8 cellular contexts compared by ENCODE assay signal in genomic region chr2:234495801-234496441, GRCh38. TPM values are rescaled to one million over a fixed set of nuclear protein-coding genes. Genes with fewer than 3 reads are reported as not detected.
DNase-seq lines count a peak whose midpoint lies in the region; FAIRE-seq and TF ChIP-seq lines count a peak whose summit lies in the region.

No MANE protein-coding gene starts in this region.

- H3K27me3 Mint-ChIP-seq in T-helper 1 cell treated with Interleukin-12 subunit alpha and Interleukin-12 subunit beta and Interleukin-4 antibody, amounts not matched to agents 30 μg/mL and 1 μg/mL, for 36 hours (ENCODE audit: low read depth): peaks cover 8% of the 10 kb centered on the region

- no peak for FAIRE-seq in H54 (lab: Jason Lieb, UNC)

- DNase-seq in CD1c-positive myeloid dendritic cell (ENCODE audit: extremely low spot score): peak; percentile 79
- DNase-seq in H7: peak; percentile 54
- no peak for DNase-seq in effector memory CD4-positive, alpha-beta T cell
- no peak for DNase-seq in NCI-H1048 (lab: John Stamatoyannopoulos, UW)
- DNase-seq in H54 (ENCODE audit: insufficient read length, low spot score): no peak
- no peak for DNase-seq in inferior parietal cortex (ENCODE audit: extremely low spot score)

- peaks cover 41% of the 10 kb centered on the region for H3K4me1 Mint-ChIP-seq in T-helper 1 cell treated with Interleukin-12 subunit alpha and Interleukin-12 subunit beta and Interleukin-4 antibody, amounts not matched to agents 30 μg/mL and 1 μg/mL, for 36 hours (ENCODE audit: low read depth)

- no peaks in the 10 kb centered on the region for H3K9me3 Mint-ChIP-seq in T-helper 1 cell treated with Interleukin-12 subunit alpha and Interleukin-12 subunit beta and Interleukin-4 antibody, amounts not matched to agents 30 μg/mL and 1 μg/mL, for 36 hours

- H3K27ac ChIP-seq in effector memory CD4-positive, alpha-beta T cell (ENCODE audit: insufficient read depth, low read length, poor library complexity, severe bottlenecking): peak overlapping the region; percentile 98
- peak overlapping the region; percentile 52 for H3K27ac ChIP-seq in muscle layer of duodenum (ENCODE audit: low read length)

- peak overlapping the region; percentile 68 for H3K4me3 ChIP-seq in H7 (ENCODE audit: insufficient read depth, low read depth, low read length)
- H3K4me3 ChIP-seq in effector memory CD4-positive, alpha-beta T cell (ENCODE audit: insufficient read depth, low read depth, low read length, poor library complexity, severe bottlenecking): peak overlapping the region; percentile 99
- H3K4me3 ChIP-seq in muscle layer of duodenum (ENCODE audit: low read depth in 1 of 2, low read length in 2 of 2): peak overlapping the region; percentile 67 to 75

- H3K9me3 ChIP-seq in effector memory CD4-positive, alpha-beta T cell (ENCODE audit: control insufficient read depth, low read length): no peaks in the 10 kb centered on the region
- no peaks in the 10 kb centered on the region for H3K9me3 ChIP-seq in muscle layer of duodenum (ENCODE audit: control insufficient read depth in 1 of 2, low read length in 2 of 2)

- H3K4me1 ChIP-seq in effector memory CD4-positive, alpha-beta T cell (ENCODE audit: control insufficient read depth, insufficient read depth, low read length, poor library complexity, severe bottlenecking): peaks cover 37% of the 10 kb centered on the region
- H3K4me1 ChIP-seq in muscle layer of duodenum (ENCODE audit: control insufficient read depth in 1 of 2, insufficient read depth in 2 of 2, low read length in 2 of 2): peaks cover 0 to 13% of the 10 kb centered on the region in 2 donors

- peaks cover 54% of the 10 kb centered on the region for H3K36me3 Mint-ChIP-seq in T-helper 1 cell treated with Interleukin-12 subunit alpha and Interleukin-12 subunit beta and Interleukin-4 antibody, amounts not matched to agents 30 μg/mL and 1 μg/mL, for 36 hours (ENCODE audit: low read depth)

- H3K36me3 ChIP-seq in H7 (replicated peaks; ENCODE audit: control insufficient read depth, insufficient read depth, low read length) (no peaks in the 10 kb centered on the region), muscle layer of duodenum (ENCODE audit: control insufficient read depth in 1 of 2, insufficient read depth in 2 of 2, low read length in 2 of 2) (no peaks in the 10 kb centered on the region)
- H3K36me3 ChIP-seq in effector memory CD4-positive, alpha-beta T cell (ENCODE audit: control insufficient read depth, insufficient read depth, low read length): peaks cover 21% of the 10 kb centered on the region

- H3K4me3 Mint-ChIP-seq in T-helper 1 cell treated with Interleukin-12 subunit alpha and Interleukin-12 subunit beta and Interleukin-4 antibody, amounts not matched to agents 30 μg/mL and 1 μg/mL, for 36 hours: peak overlapping the region; percentile 99

- no peak for TF ChIP-seq POLR2A in H54 (IDR thresholded peaks at IDR 0.05; ENCODE audit: low read depth, low read length)

- peak overlapping the region; percentile 99 for H3K27ac Mint-ChIP-seq in T-helper 1 cell treated with Interleukin-12 subunit alpha and Interleukin-12 subunit beta and Interleukin-4 antibody, amounts not matched to agents 30 μg/mL and 1 μg/mL, for 36 hours

- peaks cover 28% of the 10 kb centered on the region for H3K27me3 ChIP-seq in H7 (ENCODE audit: control insufficient read depth, insufficient read depth, low read length)
- no peaks in the 10 kb centered on the region for H3K27me3 ChIP-seq in effector memory CD4-positive, alpha-beta T cell (replicated peaks; ENCODE audit: control insufficient read depth, insufficient read depth, low read length, poor library complexity, severe bottlenecking)
- H3K27me3 ChIP-seq in muscle layer of duodenum (ENCODE audit: low read depth, low read length): peaks cover 4% of the 10 kb centered on the region

RNA-seq across cellular contexts. Expression of gene ARL4C, which starts 1.0 kb away (rescaled TPM):
- 3.4 and 3.6 TPM in 2 replicates for total RNA-seq in H7 (2014; rRNA removed; shearing (Covaris generic))

Comparison
In these comparisons a context has a peak if more than half of its experiments do, and no peak if none do; other contexts are left out.
1. DNase-seq: peak in CD1c-positive myeloid dendritic cell (single experiment) and H7 (single experiment); none in effector memory CD4-positive, alpha-beta T cell (0 of 3), NCI-H1048 (single experiment), H54 (single experiment) and inferior parietal cortex (single experiment).
2. Peak in every context shown above with its lines, with median percentiles within 50 percentile points of each other: H3K4me3 ChIP-seq.